1 cellular context compared by ENCODE assay signal in the genomic region with DNA sequence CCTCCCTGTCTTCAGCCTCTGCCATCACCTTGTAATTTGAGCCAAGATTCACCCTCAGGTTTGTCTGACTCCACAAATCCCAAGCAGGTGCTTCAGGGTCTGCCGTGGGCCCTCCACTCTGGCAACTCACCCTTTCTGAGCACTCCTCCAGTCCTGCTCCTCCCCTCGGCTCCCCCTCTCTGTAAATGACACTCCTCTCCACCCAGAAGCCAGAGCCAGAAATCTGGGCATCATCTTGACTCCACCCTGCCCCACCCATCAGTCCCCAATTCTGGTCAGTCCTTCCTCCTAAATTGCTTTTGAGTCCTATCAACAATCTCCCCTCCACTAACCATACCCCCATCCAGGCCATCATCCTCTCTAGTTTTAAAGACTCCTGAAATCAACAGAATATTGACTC.
TF ChIP-seq lines count a peak whose summit lies in the region.

No MANE protein-coding gene starts in this region.

TF ChIP-seq in GM12878, 131 proteins besides CTCF, POLR2A, EP300 and RAD21:
- TF ChIP-seq, protein P1, sequence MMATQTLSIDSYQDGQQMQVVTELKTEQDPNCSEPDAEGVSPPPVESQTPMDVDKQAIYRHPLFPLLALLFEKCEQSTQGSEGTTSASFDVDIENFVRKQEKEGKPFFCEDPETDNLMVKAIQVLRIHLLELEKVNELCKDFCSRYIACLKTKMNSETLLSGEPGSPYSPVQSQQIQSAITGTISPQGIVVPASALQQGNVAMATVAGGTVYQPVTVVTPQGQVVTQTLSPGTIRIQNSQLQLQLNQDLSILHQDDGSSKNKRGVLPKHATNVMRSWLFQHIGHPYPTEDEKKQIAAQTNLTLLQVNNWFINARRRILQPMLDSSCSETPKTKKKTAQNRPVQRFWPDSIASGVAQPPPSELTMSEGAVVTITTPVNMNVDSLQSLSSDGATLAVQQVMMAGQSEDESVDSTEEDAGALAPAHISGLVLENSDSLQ (IDR thresholded peaks at IDR 0.05): no peak
- TF ChIP-seq, protein P2, sequence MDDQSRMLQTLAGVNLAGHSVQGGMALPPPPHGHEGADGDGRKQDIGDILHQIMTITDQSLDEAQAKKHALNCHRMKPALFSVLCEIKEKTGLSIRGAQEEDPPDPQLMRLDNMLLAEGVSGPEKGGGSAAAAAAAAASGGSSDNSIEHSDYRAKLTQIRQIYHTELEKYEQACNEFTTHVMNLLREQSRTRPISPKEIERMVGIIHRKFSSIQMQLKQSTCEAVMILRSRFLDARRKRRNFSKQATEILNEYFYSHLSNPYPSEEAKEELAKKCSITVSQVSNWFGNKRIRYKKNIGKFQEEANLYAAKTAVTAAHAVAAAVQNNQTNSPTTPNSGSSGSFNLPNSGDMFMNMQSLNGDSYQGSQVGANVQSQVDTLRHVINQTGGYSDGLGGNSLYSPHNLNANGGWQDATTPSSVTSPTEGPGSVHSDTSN (IDR thresholded peaks at IDR 0.05; ENCODE audit: insufficient replicate concordance, low read depth, low read length): no peak
- TF ChIP-seq NFYA (IDR thresholded peaks at IDR 0.05; ENCODE audit: borderline replicate concordance, low read depth, low read length) (no peak), GATAD2B (conservative IDR thresholded peaks at IDR 0.05; ENCODE audit: low read depth) (no peak), ZNF217 (IDR thresholded peaks at IDR 0.05) (no peak), SPI1 (IDR thresholded peaks at IDR 0.05; ENCODE audit: borderline replicate concordance, insufficient read depth, low read depth, low read length) (no peak), ESRRA (IDR thresholded peaks at IDR 0.05; ENCODE audit: low read length) (no peak), POLR2AphosphoS5 (IDR thresholded peaks at IDR 0.05; ENCODE audit: low read length) (no peak), SRF (IDR thresholded peaks at IDR 0.05; ENCODE audit: low read depth in 2 of 2, low read length in 2 of 2) (no peak), RCOR1 (conservative IDR thresholded peaks at IDR 0.05; ENCODE audit: low read depth, low read length) (no peak), TAF1 (IDR thresholded peaks at IDR 0.05; ENCODE audit: borderline replicate concordance, low read depth, low read length) (no peak), RUNX3 (IDR thresholded peaks at IDR 0.05; ENCODE audit: low read length) (no peak), SMAD5 (IDR thresholded peaks at IDR 0.05; ENCODE audit: low read depth) (no peak), NFXL1 (IDR thresholded peaks at IDR 0.05; ENCODE audit: borderline replicate concordance) (no peak), TCF7 (IDR thresholded peaks at IDR 0.05; ENCODE audit: borderline replicate concordance) (no peak), FOXK2 (IDR thresholded peaks at IDR 0.05) (no peak), STAT3 (IDR thresholded peaks at IDR 0.05; ENCODE audit: low read depth, low read length) (no peak)
- TF ChIP-seq, protein P3, sequence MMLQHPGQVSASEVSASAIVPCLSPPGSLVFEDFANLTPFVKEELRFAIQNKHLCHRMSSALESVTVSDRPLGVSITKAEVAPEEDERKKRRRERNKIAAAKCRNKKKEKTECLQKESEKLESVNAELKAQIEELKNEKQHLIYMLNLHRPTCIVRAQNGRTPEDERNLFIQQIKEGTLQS (IDR thresholded peaks at IDR 0.05; ENCODE audit: borderline replicate concordance, extremely low read depth, low read depth, low read length): no peak
TF ChIP-seq in GM12878: peak in this region for 0.
